In the genomic region with DNA sequence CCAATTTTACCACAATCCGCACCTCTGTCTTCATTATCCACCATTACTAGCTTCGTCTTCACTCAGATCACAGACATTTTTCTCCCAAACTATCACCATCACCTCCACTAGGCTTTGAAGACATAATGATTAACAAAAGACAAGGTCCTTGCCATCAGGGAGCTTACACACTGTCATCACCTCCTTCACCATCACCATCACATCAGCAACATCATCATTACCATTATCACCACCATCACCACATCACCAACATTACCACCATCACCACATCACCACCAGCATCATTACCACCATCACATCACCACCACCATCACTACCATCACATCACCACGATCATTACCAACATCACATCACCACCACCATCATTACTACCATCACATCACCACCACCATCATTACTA, we compare ENCODE assay signal across 2 cellular contexts.
TF ChIP-seq lines count a peak whose summit lies in the region.

No MANE protein-coding gene starts in this region.

TF ChIP-seq in HepG2, 621 proteins besides CTCF, POLR2A, EP300 and RAD21:
- TF ChIP-seq REPIN1 (CRISPR knock-in tag; IDR thresholded peaks at IDR 0.05; ENCODE audit: borderline replicate concordance, low read depth): no peak
- TF ChIP-seq ZNF7 (CRISPR knock-in tag; IDR thresholded peaks at IDR 0.05): no peak
- no peak for TF ChIP-seq CCDC6 (CRISPR knock-in tag; IDR thresholded peaks at IDR 0.05)
- TF ChIP-seq CREB1 (IDR thresholded peaks at IDR 0.05): peak; percentile 56; the same call in 1 of the 2 replicates
- no peak for TF ChIP-seq CREB1 (CRISPR knock-in tag; IDR thresholded peaks at IDR 0.05)
- TF ChIP-seq KDM6A (CRISPR knock-in tag; IDR thresholded peaks at IDR 0.05; ENCODE audit: low read depth): no peak
- 0 out of 2 replicates have a peak, but pooled peaks have one; percentile 14 for TF ChIP-seq ZNF446 (CRISPR knock-in tag; IDR thresholded peaks at IDR 0.05)
- TF ChIP-seq SMAD9 (CRISPR knock-in tag; IDR thresholded peaks at IDR 0.05): no peak
- TF ChIP-seq, protein P1, sequence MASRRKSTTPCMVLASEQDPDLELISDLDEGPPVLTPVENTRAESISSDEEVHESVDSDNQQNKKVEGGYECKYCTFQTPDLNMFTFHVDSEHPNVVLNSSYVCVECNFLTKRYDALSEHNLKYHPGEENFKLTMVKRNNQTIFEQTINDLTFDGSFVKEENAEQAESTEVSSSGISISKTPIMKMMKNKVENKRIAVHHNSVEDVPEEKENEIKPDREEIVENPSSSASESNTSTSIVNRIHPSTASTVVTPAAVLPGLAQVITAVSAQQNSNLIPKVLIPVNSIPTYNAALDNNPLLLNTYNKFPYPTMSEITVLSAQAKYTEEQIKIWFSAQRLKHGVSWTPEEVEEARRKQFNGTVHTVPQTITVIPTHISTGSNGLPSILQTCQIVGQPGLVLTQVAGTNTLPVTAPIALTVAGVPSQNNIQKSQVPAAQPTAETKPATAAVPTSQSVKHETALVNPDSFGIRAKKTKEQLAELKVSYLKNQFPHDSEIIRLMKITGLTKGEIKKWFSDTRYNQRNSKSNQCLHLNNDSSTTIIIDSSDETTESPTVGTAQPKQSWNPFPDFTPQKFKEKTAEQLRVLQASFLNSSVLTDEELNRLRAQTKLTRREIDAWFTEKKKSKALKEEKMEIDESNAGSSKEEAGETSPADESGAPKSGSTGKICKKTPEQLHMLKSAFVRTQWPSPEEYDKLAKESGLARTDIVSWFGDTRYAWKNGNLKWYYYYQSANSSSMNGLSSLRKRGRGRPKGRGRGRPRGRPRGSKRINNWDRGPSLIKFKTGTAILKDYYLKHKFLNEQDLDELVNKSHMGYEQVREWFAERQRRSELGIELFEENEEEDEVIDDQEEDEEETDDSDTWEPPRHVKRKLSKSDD (CRISPR knock-in tag; IDR thresholded peaks at IDR 0.05; ENCODE audit: low read depth): no peak
- TF ChIP-seq, protein P2, sequence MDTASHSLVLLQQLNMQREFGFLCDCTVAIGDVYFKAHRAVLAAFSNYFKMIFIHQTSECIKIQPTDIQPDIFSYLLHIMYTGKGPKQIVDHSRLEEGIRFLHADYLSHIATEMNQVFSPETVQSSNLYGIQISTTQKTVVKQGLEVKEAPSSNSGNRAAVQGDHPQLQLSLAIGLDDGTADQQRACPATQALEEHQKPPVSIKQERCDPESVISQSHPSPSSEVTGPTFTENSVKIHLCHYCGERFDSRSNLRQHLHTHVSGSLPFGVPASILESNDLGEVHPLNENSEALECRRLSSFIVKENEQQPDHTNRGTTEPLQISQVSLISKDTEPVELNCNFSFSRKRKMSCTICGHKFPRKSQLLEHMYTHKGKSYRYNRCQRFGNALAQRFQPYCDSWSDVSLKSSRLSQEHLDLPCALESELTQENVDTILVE (CRISPR knock-in tag; IDR thresholded peaks at IDR 0.05): no peak
- TF ChIP-seq, protein P3, sequence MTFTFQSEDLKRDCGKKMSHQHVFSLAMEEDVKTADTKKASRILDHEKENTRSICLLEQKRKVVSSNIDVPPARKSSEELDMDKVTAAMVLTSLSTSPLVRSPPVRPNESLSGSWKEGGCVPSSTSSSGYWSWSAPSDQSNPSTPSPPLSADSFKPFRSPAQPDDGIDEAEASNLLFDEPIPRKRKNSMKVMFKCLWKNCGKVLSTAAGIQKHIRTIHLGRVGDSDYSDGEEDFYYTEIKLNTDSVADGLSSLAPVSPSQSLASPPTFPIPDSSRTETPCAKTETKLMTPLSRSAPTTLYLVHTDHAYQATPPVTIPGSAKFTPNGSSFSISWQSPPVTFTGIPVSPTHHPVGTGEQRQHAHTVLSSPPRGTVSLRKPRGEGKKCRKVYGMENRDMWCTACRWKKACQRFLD (CRISPR knock-in tag; IDR thresholded peaks at IDR 0.05; ENCODE audit: borderline replicate concordance): no peak
- TF ChIP-seq ZKSCAN5 (CRISPR knock-in tag; IDR thresholded peaks at IDR 0.05): 0 out of 2 replicates have a peak, but pooled peaks have one; percentile 42
- 0 out of 2 replicates have a peak, but pooled peaks have one; percentile 3 for TF ChIP-seq ATF7 (IDR thresholded peaks at IDR 0.05)
- TF ChIP-seq ATF7 (CRISPR knock-in tag; IDR thresholded peaks at IDR 0.05): no peak
- 0 out of 2 replicates have a peak, but pooled peaks have one; percentile 53 for TF ChIP-seq DNMT1 (CRISPR knock-in tag; IDR thresholded peaks at IDR 0.05)
- TF ChIP-seq ARHGAP35 (CRISPR knock-in tag; IDR thresholded peaks at IDR 0.05; ENCODE audit: borderline replicate concordance): no peak
- TF ChIP-seq, protein P4, sequence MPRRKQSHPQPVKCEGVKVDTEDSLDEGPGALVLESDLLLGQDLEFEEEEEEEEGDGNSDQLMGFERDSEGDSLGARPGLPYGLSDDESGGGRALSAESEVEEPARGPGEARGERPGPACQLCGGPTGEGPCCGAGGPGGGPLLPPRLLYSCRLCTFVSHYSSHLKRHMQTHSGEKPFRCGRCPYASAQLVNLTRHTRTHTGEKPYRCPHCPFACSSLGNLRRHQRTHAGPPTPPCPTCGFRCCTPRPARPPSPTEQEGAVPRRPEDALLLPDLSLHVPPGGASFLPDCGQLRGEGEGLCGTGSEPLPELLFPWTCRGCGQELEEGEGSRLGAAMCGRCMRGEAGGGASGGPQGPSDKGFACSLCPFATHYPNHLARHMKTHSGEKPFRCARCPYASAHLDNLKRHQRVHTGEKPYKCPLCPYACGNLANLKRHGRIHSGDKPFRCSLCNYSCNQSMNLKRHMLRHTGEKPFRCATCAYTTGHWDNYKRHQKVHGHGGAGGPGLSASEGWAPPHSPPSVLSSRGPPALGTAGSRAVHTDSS (CRISPR knock-in tag; conservative IDR thresholded peaks at IDR 0.05): no peak

TF ChIP-seq in K562, 482 proteins besides CTCF, POLR2A, EP300 and RAD21:
- TF ChIP-seq TSC22D4 (tag; IDR thresholded peaks at IDR 0.05): 0 out of 2 replicates have a peak, but pooled peaks have one; percentile 77
- TF ChIP-seq DNMT1 (IDR thresholded peaks at IDR 0.05): no peak
